In the genomic region with DNA sequence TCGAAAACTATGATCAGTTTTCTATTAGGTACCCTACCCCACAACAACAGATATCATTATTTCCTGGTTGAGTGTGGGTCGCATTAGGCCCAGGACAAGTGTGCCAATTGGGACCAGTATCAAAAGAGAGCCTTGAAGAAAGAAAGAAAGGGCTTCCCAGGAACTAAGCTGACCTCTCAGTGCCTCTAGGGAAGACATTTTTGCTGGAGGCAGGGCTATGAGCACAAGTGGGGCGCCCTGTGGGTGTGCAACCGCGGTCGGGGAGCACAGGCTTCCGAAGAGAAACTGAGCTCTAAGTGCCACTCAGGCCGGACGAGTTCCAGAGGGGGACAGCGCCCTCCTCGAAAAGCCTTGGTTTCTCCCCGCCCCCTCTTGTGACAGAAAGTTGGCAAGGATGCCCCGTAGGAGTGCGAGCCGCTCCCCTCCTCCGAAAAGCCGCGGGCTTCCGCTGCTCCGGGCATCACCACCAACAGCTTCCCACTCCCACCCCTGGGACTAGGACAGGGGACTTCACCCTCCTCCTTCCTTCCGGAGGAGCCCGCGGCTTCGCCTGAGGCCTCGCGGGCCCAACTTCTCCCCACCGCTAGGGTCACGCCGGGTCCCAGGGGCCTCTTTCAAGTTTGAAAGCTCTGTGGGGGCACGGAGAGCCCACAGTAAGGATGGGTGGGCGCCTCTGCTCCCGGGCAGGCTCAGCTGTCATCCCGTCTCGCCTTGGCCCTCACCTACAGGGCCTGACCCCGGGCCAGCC, we compare ENCODE assay signal across 9 cellular contexts. TPM values are rescaled to one million over a fixed set of nuclear protein-coding genes. Genes with fewer than 3 reads are reported as not detected.
A peak's percentile ranks its signal among the peaks of the same experiment; 100 is the strongest.
DNase-seq lines count a peak whose midpoint lies in the region; ATAC-seq and TF ChIP-seq lines count a peak whose summit lies in the region.
"Had no signal": no experiment of that assay in that cellular context is flagged by ENCODE, and none has a peak within 500 bp of the region (broad histone marks: within the 10 kb centered on the region; RNA-seq: fewer than 3 reads in every experiment).

No MANE protein-coding gene starts in this region.

- H3K27me3 Mint-ChIP-seq in HFFc6 (ENCODE audit: insufficient read depth) = no peaks in the 10 kb centered on the region; the same call in 1 of the 2 replicates
- H3K27me3 Mint-ChIP-seq in activated CD8-positive, alpha-beta memory T cell treated with anti-CD3 and anti-CD28 coated beads, Interleukin-2, amount 10 ng/mL, durations not matched to agents 7 days and 5 days = peaks cover 60% of the 10 kb centered on the region

- H3K9me3 ChIP-seq in A673 (ENCODE audit: low read depth, low read length, poor library complexity, severe bottlenecking) (no peaks in the 10 kb centered on the region), duodenal mucosa (ENCODE audit: control insufficient read depth in 1 of 2, low read length in 2 of 2) (no peaks in the 10 kb centered on the region)

- no peak for TF ChIP-seq CTCF in A673 (conservative IDR thresholded peaks at IDR 0.05; ENCODE audit: low read depth, low read length)
- peak; percentile 29; the same call in 1 of the 2 replicates for TF ChIP-seq CTCF in HFFc6 (IDR thresholded peaks at IDR 0.05)

- DNase-seq in A673 (ENCODE audit: low spot score) (peak; percentile 27), HFFc6 (no peak), myocyte (ENCODE audit: low read depth) (peak; percentile 24), NCI-H1105 (lab: John Stamatoyannopoulos, UW) (no peak), SW 1271 (lab: John Stamatoyannopoulos, UW) (no peak)
- DNase-seq in activated CD8-positive, alpha-beta memory T cell treated with anti-CD3 and anti-CD28 coated beads, Interleukin-2, amount 10 ng/mL, durations not matched to agents 7 days and 5 days = no peak
- DNase-seq: activated naive CD8-positive, alpha-beta T cell treated with anti-CD3 and anti-CD28 coated beads, Interleukin-2, amount 10 ng/mL, durations not matched to agents 7 days and 5 days had no signal

- no peaks in the 10 kb centered on the region for H3K36me3 ChIP-seq in A673 (ENCODE audit: insufficient read depth, low read length, poor library complexity, severe bottlenecking)
- H3K36me3 ChIP-seq in duodenal mucosa (ENCODE audit: control insufficient read depth in 1 of 2, insufficient read depth in 2 of 2, low read length in 2 of 2) = no peaks in the 10 kb centered on the region

- peak overlapping the region; percentile 66 for H3K27ac Mint-ChIP-seq in HFFc6
- no peak overlapping the region for H3K27ac Mint-ChIP-seq in activated CD8-positive, alpha-beta memory T cell treated with anti-CD3 and anti-CD28 coated beads, Interleukin-2, amount 10 ng/mL, durations not matched to agents 7 days and 5 days
- H3K27ac Mint-ChIP-seq: activated naive CD8-positive, alpha-beta T cell treated with anti-CD3 and anti-CD28 coated beads, Interleukin-2, amount 10 ng/mL, durations not matched to agents 7 days and 5 days had no signal

- CTCF ChIA-PET in A673 (lab: Charles Lee) = no interaction called here
- CTCF ChIA-PET in activated CD8-positive, alpha-beta memory T cell treated with anti-CD3 and anti-CD28 coated beads, Interleukin-2, amount 10 ng/mL, durations not matched to agents 7 days and 5 days (lab: Charles Lee) = interaction anchor here (0.6 to 1.3 kb wide), 2 partner anchors 139 to 320 kb away, joined by 4 to 5 read pairs; no protein-coding TSS in a partner anchor

- peak overlapping the region in 1 of 2 donors; percentile 50 for H3K9ac ChIP-seq in duodenal mucosa (ENCODE audit: low read depth in 1 of 2, low read length in 2 of 2)

- peaks cover 6% of the 10 kb centered on the region; the same call in 1 of the 2 replicates for H3K36me3 Mint-ChIP-seq in HFFc6 (ENCODE audit: low read depth)
- peaks cover 2% of the 10 kb centered on the region for H3K36me3 Mint-ChIP-seq in activated CD8-positive, alpha-beta memory T cell treated with anti-CD3 and anti-CD28 coated beads, Interleukin-2, amount 10 ng/mL, durations not matched to agents 7 days and 5 days
- H3K36me3 Mint-ChIP-seq: activated naive CD8-positive, alpha-beta T cell treated with anti-CD3 and anti-CD28 coated beads, Interleukin-2, amount 10 ng/mL, durations not matched to agents 7 days and 5 days had no signal

- peaks cover 34% of the 10 kb centered on the region for H3K4me1 Mint-ChIP-seq in HFFc6 (ENCODE audit: low read depth)
- peaks cover 16% of the 10 kb centered on the region for H3K4me1 Mint-ChIP-seq in activated CD8-positive, alpha-beta memory T cell treated with anti-CD3 and anti-CD28 coated beads, Interleukin-2, amount 10 ng/mL, durations not matched to agents 7 days and 5 days

- H3K4me3 ChIP-seq in A673 (ENCODE audit: low read depth, low read length, poor library complexity, severe bottlenecking) = peak overlapping the region; percentile 57
- H3K4me3 ChIP-seq in duodenal mucosa (ENCODE audit: low read depth in 1 of 2, low read length in 2 of 2) = peak overlapping the region; percentile 50 to 79

- peaks cover 13% of the 10 kb centered on the region for H3K4me1 ChIP-seq in A673 (ENCODE audit: insufficient read depth, low read length, poor library complexity, severe bottlenecking)
- H3K4me1 ChIP-seq in duodenal mucosa (ENCODE audit: control insufficient read depth in 1 of 2, insufficient read depth in 2 of 2, low read length in 2 of 2) = peaks cover 20 to 26% of the 10 kb centered on the region in 2 donors

- POLR2A ChIA-PET in A673 (lab: Charles Lee; ENCODE audit: low non-redundant PET) = no interaction called here

- no peaks in the 10 kb centered on the region for H3K9me3 Mint-ChIP-seq in HFFc6
- no peaks in the 10 kb centered on the region for H3K9me3 Mint-ChIP-seq in activated CD8-positive, alpha-beta memory T cell treated with anti-CD3 and anti-CD28 coated beads, Interleukin-2, amount 10 ng/mL, durations not matched to agents 7 days and 5 days (ENCODE audit: low read depth)
- H3K9me3 Mint-ChIP-seq: activated naive CD8-positive, alpha-beta T cell treated with anti-CD3 and anti-CD28 coated beads, Interleukin-2, amount 10 ng/mL, durations not matched to agents 7 days and 5 days had no signal

- H3K27me3 ChIP-seq in A673 (replicated peaks; ENCODE audit: insufficient read depth, low read depth, low read length, poor library complexity) (peaks cover 21% of the 10 kb centered on the region), duodenal mucosa (ENCODE audit: control insufficient read depth in 1 of 2, insufficient read depth in 2 of 2, low read length in 2 of 2) (peaks cover 64 to 88% of the 10 kb centered on the region in 2 donors)

- no peak overlapping the region for H3K27ac ChIP-seq in A673 (ENCODE audit: low read depth, low read length, poor library complexity, severe bottlenecking)
- peak overlapping the region; percentile 66 for H3K27ac ChIP-seq in duodenal mucosa (ENCODE audit: low read depth, low read length)

- intact Hi-C loops in A673 (cut with micrococcal nuclease; ENCODE audit: unreplicated experiment) = no loop called here

- no peak for ATAC-seq in HG02852 (IDR thresholded peaks at IDR 0.05; ENCODE audit: unreplicated experiment)
- ATAC-seq in activated CD8-positive, alpha-beta memory T cell treated with anti-CD3 and anti-CD28 coated beads, Interleukin-2, amount 10 ng/mL, durations not matched to agents 7 days and 5 days = no peak

- H3K4me3 Mint-ChIP-seq in HFFc6 = no peak overlapping the region
- no peak overlapping the region for H3K4me3 Mint-ChIP-seq in activated CD8-positive, alpha-beta memory T cell treated with anti-CD3 and anti-CD28 coated beads, Interleukin-2, amount 10 ng/mL, durations not matched to agents 7 days and 5 days

- no TSS peak for BruUV-seq in A673 (replicated peaks; lab: Mats Ljungman, UMichigan)

RNA-seq across cellular contexts. Expression of a gene that starts 2.0 kb away (rescaled TPM):
- total RNA-seq in A673 (2021) = 1.8 and 2.3 TPM in 2 replicates
- total RNA-seq in HFFc6 (2021; fragmentation: NEBNext Ultra II Directional; extraction: Animal tissue kit (Norgen Biotek cat#: 25700)) = 10 to 100 TPM; 22.9 to 26.2 (median 24.8) TPM
- total RNA-seq in myocyte = 3.2 and 5.5 TPM in 2 replicates
- polyA plus RNA-seq in myocyte (2012) = 18.9 TPM
- not detected for total RNA-seq in activated CD8-positive, alpha-beta memory T cell treated with anti-CD3 and anti-CD28 coated beads, Interleukin-2, amount 10 ng/mL, durations not matched to agents 7 days and 5 days
- total RNA-seq: activated naive CD8-positive, alpha-beta T cell treated with anti-CD3 and anti-CD28 coated beads, Interleukin-2, amount 10 ng/mL, durations not matched to agents 7 days and 5 days had no signal

RNA-seq across cellular contexts. Expression of a gene that starts 4.0 kb away (rescaled TPM):
- total RNA-seq in A673 (2021) (3.0 and 3.5 TPM in 2 replicates), myocyte (5.4 and 7.7 TPM in 2 replicates)
- total RNA-seq in HFFc6 (2021; fragmentation: NEBNext Ultra II Directional; extraction: Animal tissue kit (Norgen Biotek cat#: 25700)) = 10 to 100 TPM; 21.1 to 27.5 (median 23.6) TPM
- 11.8 TPM for polyA plus RNA-seq in myocyte (2012)
- total RNA-seq in activated CD8-positive, alpha-beta memory T cell treated with anti-CD3 and anti-CD28 coated beads, Interleukin-2, amount 10 ng/mL, durations not matched to agents 7 days and 5 days = not detected
- total RNA-seq: activated naive CD8-positive, alpha-beta T cell treated with anti-CD3 and anti-CD28 coated beads, Interleukin-2, amount 10 ng/mL, durations not matched to agents 7 days and 5 days had no signal

Comparison
In these comparisons a context has a peak if more than half of its experiments do, and no peak if none do; other contexts are left out.
1. DNase-seq: peak in A673 (single experiment) and myocyte (single experiment); none in HFFc6 (single experiment), NCI-H1105 (single experiment), SW 1271 (0 of 2) and activated CD8-positive, alpha-beta memory T cell treated with anti-CD3 and anti-CD28 coated beads, Interleukin-2, amount 10 ng/mL, durations not matched to agents 7 days and 5 days (single experiment).